15 cellular contexts compared by ENCODE assay signal in genomic region chr3:50250514-50250913, GRCh38. TPM values are rescaled to one million over a fixed set of nuclear protein-coding genes. Genes with fewer than 3 reads are reported as not detected.
DNase-seq lines count a peak whose midpoint lies in the region; ATAC-seq and TF ChIP-seq lines count a peak whose summit lies in the region.
"Had no signal": no experiment of that assay in that cellular context is flagged by ENCODE, and none has a peak within 500 bp of the region (broad histone marks: within the 10 kb centered on the region; RNA-seq: fewer than 3 reads in every experiment).

No MANE protein-coding gene starts in this region.

- H3K4me3 Mint-ChIP-seq in T-cell: peak overlapping the region in 1 of 3 donors; percentile 10
- H3K4me3 Mint-ChIP-seq in stimulated activated naive B cell treated with anti-CD40 and anti-IgM and Interleukin-4, amounts not matched to agents 10 μg/mL and 1 μg/mL and 100 μg/mL, for 72 hours: no peak overlapping the region

- peaks cover 92% of the 10 kb centered on the region for H3K79me2 ChIP-seq in GM23248 (ENCODE audit: insufficient read depth)

- H3K9me3 Mint-ChIP-seq in T-cell: no peaks in the 10 kb centered on the region
- no peaks in the 10 kb centered on the region for H3K9me3 Mint-ChIP-seq in stimulated activated naive B cell treated with anti-CD40 and anti-IgM and Interleukin-4, amounts not matched to agents 10 μg/mL and 1 μg/mL and 100 μg/mL, for 72 hours

- H3K36me3 Mint-ChIP-seq in T-cell: peaks cover 15% of the 10 kb centered on the region
- peaks cover 26 to 39% of the 10 kb centered on the region in 2 donors for H3K36me3 Mint-ChIP-seq in stimulated activated naive B cell treated with anti-CD40 and anti-IgM and Interleukin-4, amounts not matched to agents 10 μg/mL and 1 μg/mL and 100 μg/mL, for 72 hours

- H3K4me3 ChIP-seq in GM23248: no peak overlapping the region
- no peak overlapping the region for H3K4me3 ChIP-seq in esophagus muscularis mucosa

- ATAC-seq in T-cell (replicated peaks in 1 of 4) (no peak), GM18868 (IDR thresholded peaks at IDR 0.05; ENCODE audit: unreplicated experiment) (no peak), GM21526 (IDR thresholded peaks at IDR 0.05; ENCODE audit: low FRiP score, unreplicated experiment) (no peak)
- no peak for ATAC-seq in stimulated activated naive B cell treated with anti-CD40 and anti-IgM and Interleukin-4, amounts not matched to agents 10 μg/mL and 1 μg/mL and 100 μg/mL, for 72 hours (replicated peaks)
- ATAC-seq: sciatic nerve had no signal

- in situ Hi-C loops in GM23248 (cut with MboI): no loop called here

- POLR2A ChIA-PET in T-cell (lab: Charles Lee): interaction anchor here in 1 of 2 donors (1.1 kb wide), 1 partner anchor 15 kb away, joined by 3 read pairs; no protein-coding TSS in a partner anchor

- H3K27me3 ChIP-seq in GM23248 (replicated peaks; ENCODE audit: insufficient read depth) (no peaks in the 10 kb centered on the region), esophagus muscularis mucosa (no peaks in the 10 kb centered on the region)

- H3K4me1 Mint-ChIP-seq in T-cell: peaks cover 53 to 64% (median 63%) of the 10 kb centered on the region in 3 donors
- peaks cover 37 to 77% of the 10 kb centered on the region in 2 donors for H3K4me1 Mint-ChIP-seq in stimulated activated naive B cell treated with anti-CD40 and anti-IgM and Interleukin-4, amounts not matched to agents 10 μg/mL and 1 μg/mL and 100 μg/mL, for 72 hours

- peak overlapping the region; percentile 3; the same call in 1 of the 2 replicates for H3K27ac ChIP-seq in GM23248
- peak overlapping the region; percentile 38 to 92 (median 82) for H3K27ac ChIP-seq in esophagus muscularis mucosa (replicated peaks in 1 of 4)

- CTCF ChIA-PET in T-cell (lab: Charles Lee): interaction anchor here (0.5 to 0.9 kb wide), 4 partner anchors 8 to 26 kb away, joined by 3 to 7 read pairs (median 3); no protein-coding TSS in a partner anchor

- H3K9ac ChIP-seq in GM23248: no peak overlapping the region

- no peak for TF ChIP-seq CTCF in esophagus muscularis mucosa (IDR thresholded peaks at IDR 0.05)

- no peak overlapping the region for H3K4me2 ChIP-seq in GM23248 (ENCODE audit: unreplicated experiment)

- peaks cover 24% of the 10 kb centered on the region for H3F3A ChIP-seq in GM23248 (ENCODE audit: insufficient read depth)

- H3K4me1 ChIP-seq in GM23248 (ENCODE audit: insufficient read depth): peaks cover 43% of the 10 kb centered on the region
- peaks cover 90 to 100% (median 95%) of the 10 kb centered on the region in 4 donors for H3K4me1 ChIP-seq in esophagus muscularis mucosa

- no peaks in the 10 kb centered on the region for H3K9me2 ChIP-seq in GM23248 (ENCODE audit: insufficient read depth)

- no peak for TF ChIP-seq POLR2A in esophagus muscularis mucosa (IDR thresholded peaks at IDR 0.05; ENCODE audit: low read depth)

- H3K27ac Mint-ChIP-seq in T-cell: peak overlapping the region; percentile 36 to 62
- peak overlapping the region; percentile 33 for H3K27ac Mint-ChIP-seq in stimulated activated naive B cell treated with anti-CD40 and anti-IgM and Interleukin-4, amounts not matched to agents 10 μg/mL and 1 μg/mL and 100 μg/mL, for 72 hours

- H3K9me3 ChIP-seq in GM23248 (ENCODE audit: low read depth) (no peaks in the 10 kb centered on the region), esophagus muscularis mucosa (no peaks in the 10 kb centered on the region)

- H4K20me1 ChIP-seq in GM23248 (ENCODE audit: insufficient read depth): no peaks in the 10 kb centered on the region

- WGBS in GM23248 (ENCODE audit: low coverage in 1 of 2, low lambda C conversion rate in 2 of 2, missing lambda C conversion rate in 2 of 2), 2 experiments: 81 to 100% methylated on average over 4 of the region's 4 CpGs
- WGBS in esophagus muscularis mucosa: 90% methylated on average over 4 of the region's 4 CpGs

- DNase-seq in GM23248 (no peak), T-cell (no peak), esophagus muscularis mucosa (ENCODE audit: extremely low spot score) (no peak), COR-L47 (lab: John Stamatoyannopoulos, UW) (no peak)
- DNase-seq in stimulated activated naive B cell treated with anti-CD40 and anti-IgM and Interleukin-4, amounts not matched to agents 10 μg/mL and 1 μg/mL and 100 μg/mL, for 72 hours: no peak
- DNase-seq: effector CD4-positive, alpha-beta T cell; GF-D8; GOT3; NCI-H2081 treated with DMSO at 0.1 percent for 48 hours had no signal

- no peak overlapping the region for H2AFZ ChIP-seq in GM23248

- H3K36me3 ChIP-seq in GM23248 (ENCODE audit: low read depth) (peaks cover 4% of the 10 kb centered on the region; the same call in 1 of the 2 replicates), esophagus muscularis mucosa (peaks cover 22 to 59% (median 40%) of the 10 kb centered on the region in 4 donors)

- intact Hi-C loops in esophagus muscularis mucosa (cut with DNase I): no loop called here

- H3K27me3 Mint-ChIP-seq in T-cell: no peaks in the 10 kb centered on the region
- H3K27me3 Mint-ChIP-seq in stimulated activated naive B cell treated with anti-CD40 and anti-IgM and Interleukin-4, amounts not matched to agents 10 μg/mL and 1 μg/mL and 100 μg/mL, for 72 hours: no peaks in the 10 kb centered on the region

- no peak for TF ChIP-seq EP300 in esophagus muscularis mucosa (IDR thresholded peaks at IDR 0.05)

RNA-seq across cellular contexts. Expression of gene GNAI2, which starts 14.5 kb away (rescaled TPM):
- total RNA-seq in GM23248 (2014; rRNA removed; shearing (Covaris generic)): 393 and 427 TPM in 2 replicates
- 424 and 426 TPM in 2 replicates for polyA plus RNA-seq in GM23248 (2016; fragmentation: Nextera tagmentation; extraction: Ambion mirVana)
- total RNA-seq in T-cell (100 to 1,000 TPM; 257 to 313 (median 287) TPM), esophagus muscularis mucosa (100 to 1,000 TPM; 149 to 297 (median 239) TPM)

RNA-seq across cellular contexts. Expression of gene SEMA3B, which starts 18.4 kb away (rescaled TPM):
- 8.8 and 13.3 TPM in 2 replicates for total RNA-seq in GM23248 (2014; rRNA removed; shearing (Covaris generic))
- polyA plus RNA-seq in GM23248 (2016; fragmentation: Nextera tagmentation; extraction: Ambion mirVana): 7.6 and 8.4 TPM in 2 replicates
- total RNA-seq in T-cell (1 to 10 TPM in 3 of 5 donors, under 1 TPM in 2; 0.33 to 2.5 (median 1.5) TPM), esophagus muscularis mucosa (10 to 100 TPM; 37.4 to 66.6 (median 46.4) TPM)

RNA-seq across cellular contexts. Expression of gene LSMEM2, which starts 28.4 kb away (rescaled TPM):
- not detected in 2 replicates for total RNA-seq in GM23248 (2014; rRNA removed; shearing (Covaris generic))
- not detected in 2 replicates for polyA plus RNA-seq in GM23248 (2016; fragmentation: Nextera tagmentation; extraction: Ambion mirVana)
- total RNA-seq in T-cell (not detected), esophagus muscularis mucosa (not detected)
- total RNA-seq: HT-29, kidney epithelial cell, M059J had no signal

RNA-seq across cellular contexts. Expression of gene IFRD2, which starts 41.7 kb away (rescaled TPM):
- total RNA-seq in GM23248 (2014; rRNA removed; shearing (Covaris generic)): 86.6 and 90.2 TPM in 2 replicates
- polyA plus RNA-seq in GM23248 (2016; fragmentation: Nextera tagmentation; extraction: Ambion mirVana): 85.4 and 90.6 TPM in 2 replicates
- 10 to 100 TPM; 50.0 to 91.2 (median 75.9) TPM for total RNA-seq in T-cell
- total RNA-seq in esophagus muscularis mucosa: 100 to 1,000 TPM in 1 of 4 donors, 10 to 100 TPM in 3; 49.4 to 106 (median 85.8) TPM

RNA-seq across cellular contexts. Expression of gene SLC38A3, which starts 45.4 kb away (rescaled TPM):
- under 0.01 TPM in 1 of 2 replicates, not detected in the other for total RNA-seq in GM23248 (2014; rRNA removed; shearing (Covaris generic))
- polyA plus RNA-seq in GM23248 (2016; fragmentation: Nextera tagmentation; extraction: Ambion mirVana): 0.36 and 0.93 TPM in 2 replicates
- total RNA-seq in T-cell (under 1 TPM in 4 of 5 donors, not detected in 1; 0.29 to 0.98 (median 0.44) TPM), esophagus muscularis mucosa (under 1 TPM in 2 of 4 donors, not detected in 2; 0.11 to 0.39 TPM)
- total RNA-seq: HT-29 had no signal
